ENCODE assay signal across 9 cellular contexts in the genomic region with DNA sequence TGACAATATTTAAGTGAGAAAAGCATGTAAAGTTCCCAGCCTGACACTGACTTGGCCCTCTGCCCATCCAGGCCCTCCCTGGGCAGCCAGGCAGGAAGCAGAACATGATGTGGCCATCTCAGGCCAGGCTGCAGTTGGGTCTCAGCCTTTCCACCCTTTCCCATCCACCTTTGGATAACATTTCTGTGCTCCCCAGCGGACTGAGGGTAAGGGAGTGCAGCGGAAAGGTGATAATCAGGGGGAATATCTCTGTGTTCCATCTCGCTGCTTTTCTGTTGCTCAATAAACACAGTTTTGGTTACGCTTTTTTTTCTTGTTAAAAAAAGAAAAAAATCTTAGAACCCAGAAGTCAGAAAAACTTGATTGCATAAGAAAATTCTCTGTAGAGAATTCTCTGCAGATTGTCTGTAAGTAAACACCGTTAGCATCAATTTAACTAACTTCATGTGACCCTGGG.
DNase-seq lines count a peak whose midpoint lies in the region; ATAC-seq and TF ChIP-seq lines count a peak whose summit lies in the region.
"Had no signal": no experiment of that assay in that cellular context is flagged by ENCODE, and none has a peak within 500 bp of the region (broad histone marks: within the 10 kb centered on the region; RNA-seq: fewer than 3 reads in every experiment).

No MANE protein-coding gene starts in this region.

- H3K27me3 Mint-ChIP-seq in CD4-positive, CD25-positive, alpha-beta regulatory T cell, result no peaks in the 10 kb centered on the region

- H3K4me1 ChIP-seq in CD4-positive, CD25-positive, alpha-beta regulatory T cell (ENCODE audit: control insufficient read depth, insufficient read depth, low read length, poor library complexity, severe bottlenecking), result no peaks in the 10 kb centered on the region
- H3K4me1 ChIP-seq in MM.1S (ENCODE audit: low read length) (peaks cover 26% of the 10 kb centered on the region), neutrophil (ENCODE audit: control insufficient read depth in 1 of 2, insufficient read depth in 1 of 2, low read depth in 1 of 2, low read length in 1 of 2) (peaks cover 85 to 97% of the 10 kb centered on the region in 2 experiments)

- no peaks in the 10 kb centered on the region for H3K36me3 Mint-ChIP-seq in CD4-positive, CD25-positive, alpha-beta regulatory T cell

- H4K20me1 ChIP-seq in MM.1S (ENCODE audit: insufficient read depth, low read length), result no peaks in the 10 kb centered on the region

- no peak overlapping the region; the same call in 1 of the 2 replicates for H3K9ac ChIP-seq in MM.1S (ENCODE audit: low read length)

- peak overlapping the region; percentile 84; the same call in 1 of the 2 replicates for H2AFZ ChIP-seq in MM.1S (ENCODE audit: low read length)

- H3K4me3 Mint-ChIP-seq in CD4-positive, CD25-positive, alpha-beta regulatory T cell, result peak overlapping the region in 2 of 4 donors; percentile 70 to 78

- no peaks in the 10 kb centered on the region for H3K9me2 ChIP-seq in MM.1S (replicated peaks; ENCODE audit: insufficient read depth, low read length)

- TF ChIP-seq CTCF in MM.1S (IDR thresholded peaks at IDR 0.05; ENCODE audit: low read length) (no peak), dorsolateral prefrontal cortex (IDR thresholded peaks at IDR 0.05 in 54 of 56, conservative IDR thresholded peaks at IDR 0.05 in 2 of 56; ENCODE audit: low read depth in 1 of 56, partially characterized antibody in 56 of 56) (no peak), neutrophil (IDR thresholded peaks at IDR 0.05) (no peak)

- peak overlapping the region; percentile 57 for H3K4me3 ChIP-seq in CD4-positive, CD25-positive, alpha-beta regulatory T cell (ENCODE audit: low read depth, low read length)
- H3K4me3 ChIP-seq in MM.1S (ENCODE audit: low read length) (peak overlapping the region; percentile 66), dorsolateral prefrontal cortex (peak overlapping the region in 52 of 59 donors; percentile 36 to 72 (median 60)), neutrophil (ENCODE audit: low read depth in 1 of 2, low read length in 1 of 2) (peak overlapping the region; percentile 62 to 71)

- intact Hi-C loops in dorsolateral prefrontal cortex (cut with DNase I), result no loop called here

- H3K79me2 ChIP-seq in MM.1S (ENCODE audit: low read length), result no peaks in the 10 kb centered on the region

- no peaks in the 10 kb centered on the region for H3K27me3 ChIP-seq in CD4-positive, CD25-positive, alpha-beta regulatory T cell (ENCODE audit: control insufficient read depth, insufficient read depth, low read length)
- H3K27me3 ChIP-seq in MM.1S (replicated peaks; ENCODE audit: insufficient read depth, low read length), result no peaks in the 10 kb centered on the region
- peaks cover 0 to 3% (median 0%) of the 10 kb centered on the region in 45 donors for H3K27me3 ChIP-seq in dorsolateral prefrontal cortex
- no peaks in the 10 kb centered on the region for H3K27me3 ChIP-seq in neutrophil

- ATAC-seq in CD4-positive, CD25-positive, alpha-beta regulatory T cell (ENCODE audit: low read depth in 2 of 2), result no peak
- ATAC-seq in GM21360 (IDR thresholded peaks at IDR 0.05; ENCODE audit: unreplicated experiment), result no peak

- H3K36me3 ChIP-seq in CD4-positive, CD25-positive, alpha-beta regulatory T cell (ENCODE audit: control insufficient read depth, insufficient read depth, low read length), result no peaks in the 10 kb centered on the region
- H3K36me3 ChIP-seq in MM.1S (replicated peaks; ENCODE audit: insufficient read depth, low read length) (no peaks in the 10 kb centered on the region), neutrophil (no peaks in the 10 kb centered on the region)

- DNase-seq in CD4-positive, CD25-positive, alpha-beta regulatory T cell, result no peak
- DNase-seq in MM.1S (no peak), dorsolateral prefrontal cortex (peak in 1 of 10 donors; percentile 22), HuH-7 (ENCODE audit: low spot score) (no peak), iPS-NIHi11 (ENCODE audit: low spot score) (no peak), iPS-NIHi7 (ENCODE audit: extremely low spot score) (no peak)
- DNase-seq: amniotic stem cell had no signal

- H3K4me1 Mint-ChIP-seq in CD4-positive, CD25-positive, alpha-beta regulatory T cell, result peaks cover 0 to 27% (median 1%) of the 10 kb centered on the region in 4 donors

- H3F3A ChIP-seq in MM.1S (ENCODE audit: insufficient read depth, low read length), result no peaks in the 10 kb centered on the region; the same call in 1 of the 2 replicates

- no peaks in the 10 kb centered on the region for H3K9me3 Mint-ChIP-seq in CD4-positive, CD25-positive, alpha-beta regulatory T cell

- no peaks in the 10 kb centered on the region for H3K9me3 ChIP-seq in CD4-positive, CD25-positive, alpha-beta regulatory T cell (ENCODE audit: control insufficient read depth in 2 of 2, low read length in 2 of 2)
- no peaks in the 10 kb centered on the region for H3K9me3 ChIP-seq in MM.1S (replicated peaks; ENCODE audit: insufficient read depth, low read length)
- H3K9me3 ChIP-seq in neutrophil, result no peaks in the 10 kb centered on the region

- H3K27ac Mint-ChIP-seq in CD4-positive, CD25-positive, alpha-beta regulatory T cell, result peak overlapping the region in 1 of 3 donors; percentile 74

- peak overlapping the region; percentile 80; the same call in 1 of the 2 replicates for H3K4me2 ChIP-seq in MM.1S (ENCODE audit: low read depth, low read length)

- H3K27ac ChIP-seq in CD4-positive, CD25-positive, alpha-beta regulatory T cell (ENCODE audit: insufficient read depth, low read length, poor library complexity, severe bottlenecking), result no peak overlapping the region
- H3K27ac ChIP-seq in MM.1S (ENCODE audit: low read length), result no peak overlapping the region
- peak overlapping the region in 1 of 59 donors; percentile 13 for H3K27ac ChIP-seq in dorsolateral prefrontal cortex
- H3K27ac ChIP-seq in neutrophil, result peak overlapping the region; percentile 75
